Comparison of ENCODE assay signal across 1 cellular context in the genomic region with DNA sequence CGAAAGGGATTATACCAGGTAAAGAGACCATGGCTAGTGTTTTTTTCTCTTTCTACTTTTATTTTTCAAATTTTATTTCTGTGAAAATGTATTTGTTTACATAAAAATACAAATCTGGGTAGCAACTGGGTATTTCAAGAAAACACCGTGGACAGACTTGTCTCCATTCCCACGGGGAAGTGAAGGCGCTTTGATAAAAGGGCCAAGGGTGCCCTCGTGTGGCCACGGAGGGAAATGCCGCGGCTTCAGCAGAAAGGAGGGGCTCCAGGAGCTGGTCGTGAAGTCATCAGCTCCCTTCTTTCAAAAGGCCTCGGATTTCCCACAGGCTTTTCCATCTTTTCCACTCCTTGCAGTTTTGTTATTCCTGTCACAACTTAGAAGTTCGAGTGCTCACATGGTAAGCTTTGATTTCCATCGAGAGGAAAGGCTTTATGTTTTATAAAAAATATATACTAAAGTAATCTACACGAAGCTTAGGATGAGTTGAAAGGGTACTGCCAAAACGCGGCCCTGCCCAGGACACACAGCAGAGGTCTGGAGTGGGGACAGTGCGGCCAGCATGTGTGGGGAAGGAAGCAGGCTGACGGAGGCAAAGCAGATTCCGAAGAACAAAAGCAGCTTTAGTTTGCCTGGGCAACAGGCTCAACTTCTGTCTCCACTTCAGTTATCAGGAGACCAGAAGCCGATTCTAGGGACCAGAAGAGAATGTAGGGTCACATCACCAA.
TF ChIP-seq lines count a peak whose summit lies in the region.

No MANE protein-coding gene starts in this region.

TF ChIP-seq in GM12878, 131 proteins besides CTCF, POLR2A, EP300 and RAD21 (continued from another document):
- TF ChIP-seq, protein P1, sequence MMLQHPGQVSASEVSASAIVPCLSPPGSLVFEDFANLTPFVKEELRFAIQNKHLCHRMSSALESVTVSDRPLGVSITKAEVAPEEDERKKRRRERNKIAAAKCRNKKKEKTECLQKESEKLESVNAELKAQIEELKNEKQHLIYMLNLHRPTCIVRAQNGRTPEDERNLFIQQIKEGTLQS (IDR thresholded peaks at IDR 0.05; ENCODE audit: borderline replicate concordance, extremely low read depth, low read depth, low read length): no peak
- TF ChIP-seq, protein P2, sequence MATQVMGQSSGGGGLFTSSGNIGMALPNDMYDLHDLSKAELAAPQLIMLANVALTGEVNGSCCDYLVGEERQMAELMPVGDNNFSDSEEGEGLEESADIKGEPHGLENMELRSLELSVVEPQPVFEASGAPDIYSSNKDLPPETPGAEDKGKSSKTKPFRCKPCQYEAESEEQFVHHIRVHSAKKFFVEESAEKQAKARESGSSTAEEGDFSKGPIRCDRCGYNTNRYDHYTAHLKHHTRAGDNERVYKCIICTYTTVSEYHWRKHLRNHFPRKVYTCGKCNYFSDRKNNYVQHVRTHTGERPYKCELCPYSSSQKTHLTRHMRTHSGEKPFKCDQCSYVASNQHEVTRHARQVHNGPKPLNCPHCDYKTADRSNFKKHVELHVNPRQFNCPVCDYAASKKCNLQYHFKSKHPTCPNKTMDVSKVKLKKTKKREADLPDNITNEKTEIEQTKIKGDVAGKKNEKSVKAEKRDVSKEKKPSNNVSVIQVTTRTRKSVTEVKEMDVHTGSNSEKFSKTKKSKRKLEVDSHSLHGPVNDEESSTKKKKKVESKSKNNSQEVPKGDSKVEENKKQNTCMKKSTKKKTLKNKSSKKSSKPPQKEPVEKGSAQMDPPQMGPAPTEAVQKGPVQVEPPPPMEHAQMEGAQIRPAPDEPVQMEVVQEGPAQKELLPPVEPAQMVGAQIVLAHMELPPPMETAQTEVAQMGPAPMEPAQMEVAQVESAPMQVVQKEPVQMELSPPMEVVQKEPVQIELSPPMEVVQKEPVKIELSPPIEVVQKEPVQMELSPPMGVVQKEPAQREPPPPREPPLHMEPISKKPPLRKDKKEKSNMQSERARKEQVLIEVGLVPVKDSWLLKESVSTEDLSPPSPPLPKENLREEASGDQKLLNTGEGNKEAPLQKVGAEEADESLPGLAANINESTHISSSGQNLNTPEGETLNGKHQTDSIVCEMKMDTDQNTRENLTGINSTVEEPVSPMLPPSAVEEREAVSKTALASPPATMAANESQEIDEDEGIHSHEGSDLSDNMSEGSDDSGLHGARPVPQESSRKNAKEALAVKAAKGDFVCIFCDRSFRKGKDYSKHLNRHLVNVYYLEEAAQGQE (IDR thresholded peaks at IDR 0.05; ENCODE audit: low read depth, low read length): no peak
- TF ChIP-seq RBBP5 (conservative IDR thresholded peaks at IDR 0.05) (no peak), STAT1 (conservative IDR thresholded peaks at IDR 0.05) (no peak), SUZ12 (IDR thresholded peaks at IDR 0.05; ENCODE audit: unreplicated experiment) (no peak), ZNF622 (IDR thresholded peaks at IDR 0.05) (no peak), NFIC (IDR thresholded peaks at IDR 0.05; ENCODE audit: low read depth, low read length) (no peak), SREBF1 (IDR thresholded peaks at IDR 0.05; ENCODE audit: low read length) (no peak), MEF2B (IDR thresholded peaks at IDR 0.05; ENCODE audit: partially characterized antibody, poor library complexity, severe bottlenecking) (peak; percentile 47), RFX5 (IDR thresholded peaks at IDR 0.05; ENCODE audit: low read depth, low read length) (no peak), BACH1 (IDR thresholded peaks at IDR 0.05; ENCODE audit: borderline replicate concordance) (no peak), YY1 (IDR thresholded peaks at IDR 0.05; ENCODE audit: low read depth, low read length) (peak; percentile 67; the same call in 1 of the 2 replicates), RUNX3 (IDR thresholded peaks at IDR 0.05; ENCODE audit: low read length) (peak; percentile 11; the same call in 1 of the 2 replicates), EED (IDR thresholded peaks at IDR 0.05; ENCODE audit: low read depth) (no peak), ZNF24 (IDR thresholded peaks at IDR 0.05) (no peak), ASH2L (IDR thresholded peaks at IDR 0.05; ENCODE audit: borderline replicate concordance, low read depth) (no peak), ZNF274 (IDR thresholded peaks at IDR 0.05; ENCODE audit: insufficient read depth, insufficient read length) (no peak), SPI1 (IDR thresholded peaks at IDR 0.05; ENCODE audit: borderline replicate concordance, insufficient read depth, low read depth, low read length) (no peak), NBN (IDR thresholded peaks at IDR 0.05) (no peak), ESRRA (IDR thresholded peaks at IDR 0.05; ENCODE audit: low read length) (no peak), SMC3 (IDR thresholded peaks at IDR 0.05; ENCODE audit: borderline replicate concordance, low read length) (peak; percentile 98)
- TF ChIP-seq, protein P3, sequence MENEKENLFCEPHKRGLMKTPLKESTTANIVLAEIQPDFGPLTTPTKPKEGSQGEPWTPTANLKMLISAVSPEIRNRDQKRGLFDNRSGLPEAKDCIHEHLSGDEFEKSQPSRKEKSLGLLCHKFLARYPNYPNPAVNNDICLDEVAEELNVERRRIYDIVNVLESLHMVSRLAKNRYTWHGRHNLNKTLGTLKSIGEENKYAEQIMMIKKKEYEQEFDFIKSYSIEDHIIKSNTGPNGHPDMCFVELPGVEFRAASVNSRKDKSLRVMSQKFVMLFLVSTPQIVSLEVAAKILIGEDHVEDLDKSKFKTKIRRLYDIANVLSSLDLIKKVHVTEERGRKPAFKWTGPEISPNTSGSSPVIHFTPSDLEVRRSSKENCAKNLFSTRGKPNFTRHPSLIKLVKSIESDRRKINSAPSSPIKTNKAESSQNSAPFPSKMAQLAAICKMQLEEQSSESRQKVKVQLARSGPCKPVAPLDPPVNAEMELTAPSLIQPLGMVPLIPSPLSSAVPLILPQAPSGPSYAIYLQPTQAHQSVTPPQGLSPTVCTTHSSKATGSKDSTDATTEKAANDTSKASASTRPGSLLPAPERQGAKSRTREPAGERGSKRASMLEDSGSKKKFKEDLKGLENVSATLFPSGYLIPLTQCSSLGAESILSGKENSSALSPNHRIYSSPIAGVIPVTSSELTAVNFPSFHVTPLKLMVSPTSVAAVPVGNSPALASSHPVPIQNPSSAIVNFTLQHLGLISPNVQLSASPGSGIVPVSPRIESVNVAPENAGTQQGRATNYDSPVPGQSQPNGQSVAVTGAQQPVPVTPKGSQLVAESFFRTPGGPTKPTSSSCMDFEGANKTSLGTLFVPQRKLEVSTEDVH (IDR thresholded peaks at IDR 0.05; ENCODE audit: low read depth, partially characterized antibody): peak; percentile 60
- TF ChIP-seq, protein P4, sequence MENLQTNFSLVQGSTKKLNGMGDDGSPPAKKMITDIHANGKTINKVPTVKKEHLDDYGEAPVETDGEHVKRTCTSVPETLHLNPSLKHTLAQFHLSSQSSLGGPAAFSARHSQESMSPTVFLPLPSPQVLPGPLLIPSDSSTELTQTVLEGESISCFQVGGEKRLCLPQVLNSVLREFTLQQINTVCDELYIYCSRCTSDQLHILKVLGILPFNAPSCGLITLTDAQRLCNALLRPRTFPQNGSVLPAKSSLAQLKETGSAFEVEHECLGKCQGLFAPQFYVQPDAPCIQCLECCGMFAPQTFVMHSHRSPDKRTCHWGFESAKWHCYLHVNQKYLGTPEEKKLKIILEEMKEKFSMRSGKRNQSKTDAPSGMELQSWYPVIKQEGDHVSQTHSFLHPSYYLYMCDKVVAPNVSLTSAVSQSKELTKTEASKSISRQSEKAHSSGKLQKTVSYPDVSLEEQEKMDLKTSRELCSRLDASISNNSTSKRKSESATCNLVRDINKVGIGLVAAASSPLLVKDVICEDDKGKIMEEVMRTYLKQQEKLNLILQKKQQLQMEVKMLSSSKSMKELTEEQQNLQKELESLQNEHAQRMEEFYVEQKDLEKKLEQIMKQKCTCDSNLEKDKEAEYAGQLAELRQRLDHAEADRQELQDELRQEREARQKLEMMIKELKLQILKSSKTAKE (IDR thresholded peaks at IDR 0.05; ENCODE audit: low read depth, poor library complexity, severe bottlenecking): peak; percentile 55
- TF ChIP-seq, protein P5, sequence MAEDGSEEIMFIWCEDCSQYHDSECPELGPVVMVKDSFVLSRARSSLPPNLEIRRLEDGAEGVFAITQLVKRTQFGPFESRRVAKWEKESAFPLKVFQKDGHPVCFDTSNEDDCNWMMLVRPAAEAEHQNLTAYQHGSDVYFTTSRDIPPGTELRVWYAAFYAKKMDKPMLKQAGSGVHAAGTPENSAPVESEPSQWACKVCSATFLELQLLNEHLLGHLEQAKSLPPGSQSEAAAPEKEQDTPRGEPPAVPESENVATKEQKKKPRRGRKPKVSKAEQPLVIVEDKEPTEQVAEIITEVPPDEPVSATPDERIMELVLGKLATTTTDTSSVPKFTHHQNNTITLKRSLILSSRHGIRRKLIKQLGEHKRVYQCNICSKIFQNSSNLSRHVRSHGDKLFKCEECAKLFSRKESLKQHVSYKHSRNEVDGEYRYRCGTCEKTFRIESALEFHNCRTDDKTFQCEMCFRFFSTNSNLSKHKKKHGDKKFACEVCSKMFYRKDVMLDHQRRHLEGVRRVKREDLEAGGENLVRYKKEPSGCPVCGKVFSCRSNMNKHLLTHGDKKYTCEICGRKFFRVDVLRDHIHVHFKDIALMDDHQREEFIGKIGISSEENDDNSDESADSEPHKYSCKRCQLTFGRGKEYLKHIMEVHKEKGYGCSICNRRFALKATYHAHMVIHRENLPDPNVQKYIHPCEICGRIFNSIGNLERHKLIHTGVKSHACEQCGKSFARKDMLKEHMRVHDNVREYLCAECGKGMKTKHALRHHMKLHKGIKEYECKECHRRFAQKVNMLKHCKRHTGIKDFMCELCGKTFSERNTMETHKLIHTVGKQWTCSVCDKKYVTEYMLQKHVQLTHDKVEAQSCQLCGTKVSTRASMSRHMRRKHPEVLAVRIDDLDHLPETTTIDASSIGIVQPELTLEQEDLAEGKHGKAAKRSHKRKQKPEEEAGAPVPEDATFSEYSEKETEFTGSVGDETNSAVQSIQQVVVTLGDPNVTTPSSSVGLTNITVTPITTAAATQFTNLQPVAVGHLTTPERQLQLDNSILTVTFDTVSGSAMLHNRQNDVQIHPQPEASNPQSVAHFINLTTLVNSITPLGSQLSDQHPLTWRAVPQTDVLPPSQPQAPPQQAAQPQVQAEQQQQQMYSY (CRISPR knock-in tag; IDR thresholded peaks at IDR 0.05): no peak
- TF ChIP-seq, protein P6, sequence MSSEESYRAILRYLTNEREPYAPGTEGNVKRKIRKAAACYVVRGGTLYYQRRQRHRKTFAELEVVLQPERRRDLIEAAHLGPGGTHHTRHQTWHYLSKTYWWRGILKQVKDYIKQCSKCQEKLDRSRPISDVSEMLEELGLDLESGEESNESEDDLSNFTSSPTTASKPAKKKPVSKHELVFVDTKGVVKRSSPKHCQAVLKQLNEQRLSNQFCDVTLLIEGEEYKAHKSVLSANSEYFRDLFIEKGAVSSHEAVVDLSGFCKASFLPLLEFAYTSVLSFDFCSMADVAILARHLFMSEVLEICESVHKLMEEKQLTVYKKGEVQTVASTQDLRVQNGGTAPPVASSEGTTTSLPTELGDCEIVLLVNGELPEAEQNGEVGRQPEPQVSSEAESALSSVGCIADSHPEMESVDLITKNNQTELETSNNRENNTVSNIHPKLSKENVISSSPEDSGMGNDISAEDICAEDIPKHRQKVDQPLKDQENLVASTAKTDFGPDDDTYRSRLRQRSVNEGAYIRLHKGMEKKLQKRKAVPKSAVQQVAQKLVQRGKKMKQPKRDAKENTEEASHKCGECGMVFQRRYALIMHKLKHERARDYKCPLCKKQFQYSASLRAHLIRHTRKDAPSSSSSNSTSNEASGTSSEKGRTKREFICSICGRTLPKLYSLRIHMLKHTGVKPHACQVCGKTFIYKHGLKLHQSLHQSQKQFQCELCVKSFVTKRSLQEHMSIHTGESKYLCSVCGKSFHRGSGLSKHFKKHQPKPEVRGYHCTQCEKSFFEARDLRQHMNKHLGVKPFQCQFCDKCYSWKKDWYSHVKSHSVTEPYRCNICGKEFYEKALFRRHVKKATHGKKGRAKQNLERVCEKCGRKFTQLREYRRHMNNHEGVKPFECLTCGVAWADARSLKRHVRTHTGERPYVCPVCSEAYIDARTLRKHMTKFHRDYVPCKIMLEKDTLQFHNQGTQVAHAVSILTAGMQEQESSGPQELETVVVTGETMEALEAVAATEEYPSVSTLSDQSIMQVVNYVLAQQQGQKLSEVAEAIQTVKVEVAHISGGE (CRISPR knock-in tag; IDR thresholded peaks at IDR 0.05): no peak
- TF ChIP-seq, protein P7, sequence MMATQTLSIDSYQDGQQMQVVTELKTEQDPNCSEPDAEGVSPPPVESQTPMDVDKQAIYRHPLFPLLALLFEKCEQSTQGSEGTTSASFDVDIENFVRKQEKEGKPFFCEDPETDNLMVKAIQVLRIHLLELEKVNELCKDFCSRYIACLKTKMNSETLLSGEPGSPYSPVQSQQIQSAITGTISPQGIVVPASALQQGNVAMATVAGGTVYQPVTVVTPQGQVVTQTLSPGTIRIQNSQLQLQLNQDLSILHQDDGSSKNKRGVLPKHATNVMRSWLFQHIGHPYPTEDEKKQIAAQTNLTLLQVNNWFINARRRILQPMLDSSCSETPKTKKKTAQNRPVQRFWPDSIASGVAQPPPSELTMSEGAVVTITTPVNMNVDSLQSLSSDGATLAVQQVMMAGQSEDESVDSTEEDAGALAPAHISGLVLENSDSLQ (IDR thresholded peaks at IDR 0.05): no peak
- TF ChIP-seq, protein P8, sequence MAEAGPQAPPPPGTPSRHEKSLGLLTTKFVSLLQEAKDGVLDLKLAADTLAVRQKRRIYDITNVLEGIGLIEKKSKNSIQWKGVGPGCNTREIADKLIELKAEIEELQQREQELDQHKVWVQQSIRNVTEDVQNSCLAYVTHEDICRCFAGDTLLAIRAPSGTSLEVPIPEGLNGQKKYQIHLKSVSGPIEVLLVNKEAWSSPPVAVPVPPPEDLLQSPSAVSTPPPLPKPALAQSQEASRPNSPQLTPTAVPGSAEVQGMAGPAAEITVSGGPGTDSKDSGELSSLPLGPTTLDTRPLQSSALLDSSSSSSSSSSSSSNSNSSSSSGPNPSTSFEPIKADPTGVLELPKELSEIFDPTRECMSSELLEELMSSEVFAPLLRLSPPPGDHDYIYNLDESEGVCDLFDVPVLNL (IDR thresholded peaks at IDR 0.05; ENCODE audit: low read depth, low read length): no peak
